21 cellular contexts compared by ENCODE assay signal in genomic region chr11:106473089-106473722, GRCh38.
DNase-seq lines count a peak whose midpoint lies in the region; TF ChIP-seq lines count a peak whose summit lies in the region.
"Had no signal": no experiment of that assay in that cellular context is flagged by ENCODE, and none has a peak within 500 bp of the region (broad histone marks: within the 10 kb centered on the region; RNA-seq: fewer than 3 reads in every experiment).

No MANE protein-coding gene starts in this region.

- H3K4me1 ChIP-seq in GM23248 (ENCODE audit: insufficient read depth) (peaks cover 17% of the 10 kb centered on the region), neuron (ENCODE audit: insufficient read depth, low read length) (peaks cover 22% of the 10 kb centered on the region)
- H3K4me1 ChIP-seq in effector memory CD4-positive, alpha-beta T cell (ENCODE audit: control insufficient read depth, insufficient read depth, low read length, poor library complexity, severe bottlenecking): no peaks in the 10 kb centered on the region
- H3K4me1 ChIP-seq: BLaER1, esophagus muscularis mucosa had no signal

- no peak for TF ChIP-seq CTCF in choroid plexus epithelial cell (conservative IDR thresholded peaks at IDR 0.05; ENCODE audit: low read depth, low read length)

- H3K79me2 ChIP-seq in GM23248 (ENCODE audit: insufficient read depth): no peaks in the 10 kb centered on the region

- peaks cover 7% of the 10 kb centered on the region; the same call in 1 of the 2 replicates for H3F3A ChIP-seq in GM23248 (ENCODE audit: insufficient read depth)

- H3K9me2 ChIP-seq in GM23248 (ENCODE audit: insufficient read depth): no peaks in the 10 kb centered on the region

- no peak overlapping the region for H3K4me2 ChIP-seq in GM23248 (ENCODE audit: unreplicated experiment)
- H3K4me2 ChIP-seq: BLaER1 had no signal

- H3K27me3 ChIP-seq in GM23248 (replicated peaks; ENCODE audit: insufficient read depth): no peaks in the 10 kb centered on the region
- no peaks in the 10 kb centered on the region for H3K27me3 ChIP-seq in neuron (ENCODE audit: insufficient read depth, low read length)
- no peaks in the 10 kb centered on the region for H3K27me3 ChIP-seq in effector memory CD4-positive, alpha-beta T cell (replicated peaks; ENCODE audit: control insufficient read depth, insufficient read depth, low read length, poor library complexity, severe bottlenecking)
- H3K27me3 ChIP-seq: BLaER1, dorsolateral prefrontal cortex, esophagus muscularis mucosa had no signal

- H3K4me3 ChIP-seq in GM23248: no peak overlapping the region
- H3K4me3 ChIP-seq in choroid plexus epithelial cell (ENCODE audit: low read depth, low read length): no peak overlapping the region
- no peak overlapping the region for H3K4me3 ChIP-seq in neuron (ENCODE audit: low read length)
- no peak overlapping the region for H3K4me3 ChIP-seq in effector memory CD4-positive, alpha-beta T cell (ENCODE audit: insufficient read depth, low read depth, low read length, poor library complexity, severe bottlenecking)
- H3K4me3 ChIP-seq: BLaER1, dorsolateral prefrontal cortex, esophagus muscularis mucosa, skin epidermis had no signal

- H3K36me3 ChIP-seq in GM23248 (ENCODE audit: low read depth) (no peaks in the 10 kb centered on the region), neuron (ENCODE audit: insufficient read depth, low read length) (no peaks in the 10 kb centered on the region)
- no peaks in the 10 kb centered on the region for H3K36me3 ChIP-seq in effector memory CD4-positive, alpha-beta T cell (ENCODE audit: control insufficient read depth, insufficient read depth, low read length)
- H3K36me3 ChIP-seq: BLaER1, esophagus muscularis mucosa had no signal

- 9 to 21% methylated on average over 2 of the region's 2 CpGs for WGBS in GM23248 (ENCODE audit: low coverage in 1 of 2, low lambda C conversion rate in 2 of 2, missing lambda C conversion rate in 2 of 2), 2 experiments

- in situ Hi-C loops in GM23248 (cut with MboI): no loop called here
- in situ Hi-C loops in KBM-7 (cut with MboI; ENCODE audit: low pct_unique_long_range_greater_than_20kb, low sequenced_read_pairs): no loop called here

- H3K9me3 ChIP-seq in GM23248 (ENCODE audit: low read depth) (no peaks in the 10 kb centered on the region), neuron (ENCODE audit: low read length) (no peaks in the 10 kb centered on the region)
- peaks cover 3% of the 10 kb centered on the region for H3K9me3 ChIP-seq in effector memory CD4-positive, alpha-beta T cell (ENCODE audit: control insufficient read depth, low read length)
- H3K9me3 ChIP-seq: BLaER1 had no signal

- DNase-seq in GM23248 (peak; percentile 39), NCI-H524 treated with DMSO at 0.1 percent for 48 hours (lab: John Stamatoyannopoulos, UW) (peak; percentile 84), choroid plexus epithelial cell (ENCODE audit: low read depth) (peak; percentile 44), NCI-H748 (lab: John Stamatoyannopoulos, UW; ENCODE audit: unreplicated experiment) (no peak), KBM-7 (no peak)
- no peak for DNase-seq in effector memory CD4-positive, alpha-beta T cell
- no peak for DNase-seq in NK-92 treated with Interleukin-12 subunit alpha and Interleukin-12 subunit beta, amount 100 ng/mL, for 24 hours (lab: John Stamatoyannopoulos, UW)
- DNase-seq: activated naive CD8-positive, alpha-beta T cell treated with anti-CD3 and anti-CD28 coated beads for 36 hours; dorsolateral prefrontal cortex; mesenchymal stem cell; naive thymus-derived CD4-positive, alpha-beta T cell; NCI-H1930; NCI-H510A treated with DMSO at 0.1 percent for 48 hours; OCI-M1; posterior cingulate gyrus; stimulated activated CD8-positive, alpha-beta memory T cell treated with anti-CD3 and anti-CD28 coated beads, Interleukin-4, amount 100 ng/mL, for 48 hours; T-helper 9 cell had no signal

- H2AFZ ChIP-seq in GM23248 (no peak overlapping the region), neuron (ENCODE audit: low read depth, low read length) (peak overlapping the region; percentile 21)

- no peak overlapping the region for H3K9ac ChIP-seq in GM23248
- H3K9ac ChIP-seq: BLaER1 had no signal

- H3K27ac ChIP-seq in GM23248: no peak overlapping the region
- H3K27ac ChIP-seq in effector memory CD4-positive, alpha-beta T cell (ENCODE audit: insufficient read depth, low read length, poor library complexity, severe bottlenecking): no peak overlapping the region
- H3K27ac ChIP-seq: BLaER1, dorsolateral prefrontal cortex, esophagus muscularis mucosa, skin epidermis had no signal

- H4K20me1 ChIP-seq in GM23248 (ENCODE audit: insufficient read depth): no peaks in the 10 kb centered on the region
- H4K20me1 ChIP-seq: BLaER1 had no signal

Comparison
In these comparisons a context has a peak if more than half of its experiments do, and no peak if none do; other contexts are left out.
1. DNase-seq: peak in GM23248 (single experiment), NCI-H524 treated with DMSO at 0.1 percent for 48 hours (single experiment) and choroid plexus epithelial cell (single experiment); none in effector memory CD4-positive, alpha-beta T cell (0 of 3), NCI-H748 (single experiment), NK-92 treated with Interleukin-12 subunit alpha and Interleukin-12 subunit beta, amount 100 ng/mL, for 24 hours (single experiment) and KBM-7 (single experiment).